8 cellular contexts compared by ENCODE assay signal in genomic region chr19:42075616-42076374, GRCh38. TPM values are rescaled to one million over a fixed set of nuclear protein-coding genes. Genes with fewer than 3 reads are reported as not detected.
DNase-seq lines count a peak whose midpoint lies in the region; ATAC-seq and TF ChIP-seq lines count a peak whose summit lies in the region.

A gene with protein sequence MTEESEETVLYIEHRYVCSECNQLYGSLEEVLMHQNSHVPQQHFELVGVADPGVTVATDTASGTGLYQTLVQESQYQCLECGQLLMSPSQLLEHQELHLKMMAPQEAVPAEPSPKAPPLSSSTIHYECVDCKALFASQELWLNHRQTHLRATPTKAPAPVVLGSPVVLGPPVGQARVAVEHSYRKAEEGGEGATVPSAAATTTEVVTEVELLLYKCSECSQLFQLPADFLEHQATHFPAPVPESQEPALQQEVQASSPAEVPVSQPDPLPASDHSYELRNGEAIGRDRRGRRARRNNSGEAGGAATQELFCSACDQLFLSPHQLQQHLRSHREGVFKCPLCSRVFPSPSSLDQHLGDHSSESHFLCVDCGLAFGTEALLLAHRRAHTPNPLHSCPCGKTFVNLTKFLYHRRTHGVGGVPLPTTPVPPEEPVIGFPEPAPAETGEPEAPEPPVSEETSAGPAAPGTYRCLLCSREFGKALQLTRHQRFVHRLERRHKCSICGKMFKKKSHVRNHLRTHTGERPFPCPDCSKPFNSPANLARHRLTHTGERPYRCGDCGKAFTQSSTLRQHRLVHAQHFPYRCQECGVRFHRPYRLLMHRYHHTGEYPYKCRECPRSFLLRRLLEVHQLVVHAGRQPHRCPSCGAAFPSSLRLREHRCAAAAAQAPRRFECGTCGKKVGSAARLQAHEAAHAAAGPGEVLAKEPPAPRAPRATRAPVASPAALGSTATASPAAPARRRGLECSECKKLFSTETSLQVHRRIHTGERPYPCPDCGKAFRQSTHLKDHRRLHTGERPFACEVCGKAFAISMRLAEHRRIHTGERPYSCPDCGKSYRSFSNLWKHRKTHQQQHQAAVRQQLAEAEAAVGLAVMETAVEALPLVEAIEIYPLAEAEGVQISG (plus strand): TSS chr19:42076166. CDS start chr19:42078607, 2,441 bp downstream.

- peak within 1 kb of the TSS; percentile 98 for H3K4me3 Mint-ChIP-seq in dendritic cell treated with granulocyte-macrophage colony-stimulating factor and Interleukin-4, amounts not matched to agents 40 ng/mL and 50 ng/mL, for 4 days

- ATAC-seq in GM19395 (IDR thresholded peaks at IDR 0.05; ENCODE audit: unreplicated experiment) (peak; percentile 93), HG03565 (IDR thresholded peaks at IDR 0.05; ENCODE audit: unreplicated experiment) (peak; percentile 86), left lobe of liver (peak; percentile 95)

- H3K36me3 Mint-ChIP-seq in dendritic cell treated with granulocyte-macrophage colony-stimulating factor and Interleukin-4, amounts not matched to agents 40 ng/mL and 50 ng/mL, for 4 days (ENCODE audit: low read depth) = peaks cover 51% of the 10 kb centered on the region

- H3K4me1 Mint-ChIP-seq in dendritic cell treated with granulocyte-macrophage colony-stimulating factor and Interleukin-4, amounts not matched to agents 40 ng/mL and 50 ng/mL, for 4 days (ENCODE audit: low read depth) = peaks cover 32% of the 10 kb centered on the region

- H3K9me3 Mint-ChIP-seq in dendritic cell treated with granulocyte-macrophage colony-stimulating factor and Interleukin-4, amounts not matched to agents 40 ng/mL and 50 ng/mL, for 4 days = no peaks in the 10 kb centered on the region

- H3K27ac Mint-ChIP-seq in dendritic cell treated with granulocyte-macrophage colony-stimulating factor and Interleukin-4, amounts not matched to agents 40 ng/mL and 50 ng/mL, for 4 days = peak within 1 kb of the TSS; percentile 99

- H3K27me3 Mint-ChIP-seq in dendritic cell treated with granulocyte-macrophage colony-stimulating factor and Interleukin-4, amounts not matched to agents 40 ng/mL and 50 ng/mL, for 4 days = peaks cover 5% of the 10 kb centered on the region

- TF ChIP-seq CTCF in C4-2B (conservative IDR thresholded peaks at IDR 0.05) = no peak

- DNase-seq in NCI-H774 (lab: John Stamatoyannopoulos, UW) (peak; percentile 99), left lobe of liver (ENCODE audit: low spot score) (peak; percentile 98)
- peak; percentile 97 to 98 for DNase-seq in activated CD4-positive, alpha-beta T cell treated with anti-CD3 and anti-CD28 coated beads, Interleukin-2, amount 50 U/mL, for 4 hours
- peak; percentile 98 for DNase-seq in stimulated activated CD4-positive, alpha-beta T cell treated with anti-CD3 and anti-CD28 coated beads, Interleukin-2, amount 100 ng/mL, for 4 hours (ENCODE audit: low read depth)

- intact Hi-C loops in dendritic cell treated with granulocyte-macrophage colony-stimulating factor and Interleukin-4, amounts not matched to agents 40 ng/mL and 50 ng/mL, for 4 days (cut with micrococcal nuclease) = loop anchor here (1.0 kb wide), 1 partner anchor 167 kb away; the partner anchor contains the start of gene GSK3A

- peak within 1 kb of the TSS; percentile 90 for H3K27ac ChIP-seq in C4-2B

RNA-seq across cellular contexts. Expression of the gene that starts here (rescaled TPM):
- total RNA-seq in left lobe of liver = 5.4 TPM

Comparison
In these comparisons a context has a peak if more than half of its experiments do, and no peak if none do; other contexts are left out.
1. Peak in every context shown above with its lines: DNase-seq, ATAC-seq and H3K27ac ChIP-seq.